Comparison of ENCODE assay signal across 12 cellular contexts in genomic region chr18:58315739-58316215, GRCh38.
DNase-seq lines count a peak whose midpoint lies in the region; ATAC-seq and TF ChIP-seq lines count a peak whose summit lies in the region.
"Had no signal": no experiment of that assay in that cellular context is flagged by ENCODE, and none has a peak within 500 bp of the region (broad histone marks: within the 10 kb centered on the region; RNA-seq: fewer than 3 reads in every experiment).

No MANE protein-coding gene starts in this region.

- H4K91ac ChIP-seq in mesenchymal stem cell (ENCODE audit: low read length), result no peak overlapping the region

- H2AK5ac ChIP-seq in mesenchymal stem cell (ENCODE audit: low read length, severe bottlenecking), result no peak overlapping the region

- peak; percentile 28 to 54 for TF ChIP-seq EP300 in tibial nerve (IDR thresholded peaks at IDR 0.05)

- intact Hi-C loops in colonic mucosa (cut with DNase I), result no loop called here

- H3K9ac ChIP-seq in colonic mucosa (ENCODE audit: low read depth in 2 of 2, low read length in 2 of 2), result peak overlapping the region in 1 of 2 donors; percentile 6
- no peak overlapping the region for H3K9ac ChIP-seq in mesenchymal stem cell (ENCODE audit: low read length)

- H4K8ac ChIP-seq in mesenchymal stem cell (ENCODE audit: low read length), result no peak overlapping the region

- H3K4me2 ChIP-seq in mesenchymal stem cell (ENCODE audit: low read length, poor library complexity, severe bottlenecking), result no peak overlapping the region

- TF ChIP-seq CTCF in colonic mucosa (IDR thresholded peaks at IDR 0.05) (no peak), lung (IDR thresholded peaks at IDR 0.05; ENCODE audit: control extremely low read depth, extremely low read depth) (no peak), tibial nerve (IDR thresholded peaks at IDR 0.05) (no peak)

- H2BK120ac ChIP-seq in mesenchymal stem cell (ENCODE audit: low read depth, low read length), result no peak overlapping the region

- DNase-seq in LoVo (ENCODE audit: low spot score) (peak; percentile 48), colonic mucosa (peak; percentile 61), lung (ENCODE audit: low spot score) (no peak), tibial nerve (ENCODE audit: low spot score in 2 of 2) (no peak), mesenchymal stem cell (no peak), hepatic stellate cell (ENCODE audit: low spot score) (no peak)
- DNase-seq: activated T-cell treated with anti-CD3 and anti-CD28 coated beads, Interleukin-2, amount 50 U/mL, for 1 hour; GF-D8; Karpas-422 had no signal

- ATAC-seq in lung (ENCODE audit: insufficient read depth, low FRiP score) (no peak), HG03442 (IDR thresholded peaks at IDR 0.05; ENCODE audit: unreplicated experiment) (no peak), GM21723 (IDR thresholded peaks at IDR 0.05; ENCODE audit: unreplicated experiment) (no peak)
- ATAC-seq: stimulated activated effector memory CD8-positive, alpha-beta T cell treated with anti-CD3 and anti-CD28 coated beads, Interleukin-12 subunit alpha, Interleukin-12 subunit beta, amount 100 ng/mL, for 72 hours had no signal

- H3K4me3 ChIP-seq in colonic mucosa (no peak overlapping the region), lung (no peak overlapping the region), tibial nerve (no peak overlapping the region), mesenchymal stem cell (ENCODE audit: insufficient read depth in 1 of 2, low read depth in 1 of 2, low read length in 2 of 2) (no peak overlapping the region)

- H3K9me3 ChIP-seq in colonic mucosa (no peaks in the 10 kb centered on the region), lung (ENCODE audit: control insufficient read depth in 2 of 2, insufficient read depth in 1 of 2, low read length in 1 of 2) (no peaks in the 10 kb centered on the region), tibial nerve (no peaks in the 10 kb centered on the region), mesenchymal stem cell (ENCODE audit: control insufficient read depth, low read length) (no peaks in the 10 kb centered on the region)

- H2BK5ac ChIP-seq in mesenchymal stem cell (ENCODE audit: low read depth, low read length, poor library complexity, severe bottlenecking), result no peak overlapping the region

- no peaks in the 10 kb centered on the region for H3K36me3 ChIP-seq in colonic mucosa
- H3K36me3 ChIP-seq in lung (ENCODE audit: control insufficient read depth in 2 of 2, insufficient read depth in 2 of 2, low read length in 2 of 2), result no peaks in the 10 kb centered on the region
- H3K36me3 ChIP-seq in tibial nerve, result no peaks in the 10 kb centered on the region
- peaks cover 0 to 11% of the 10 kb centered on the region in 2 experiments for H3K36me3 ChIP-seq in mesenchymal stem cell (ENCODE audit: control insufficient read depth in 1 of 2, insufficient read depth in 2 of 2, low read depth in 1 of 2, low read length in 2 of 2)

- H2BK15ac ChIP-seq in mesenchymal stem cell (ENCODE audit: low read depth, poor library complexity, severe bottlenecking), result no peak overlapping the region

- no peak overlapping the region for H3K4ac ChIP-seq in mesenchymal stem cell (ENCODE audit: low read depth in 1 of 2, low read length in 2 of 2)

- H3K14ac ChIP-seq in mesenchymal stem cell (ENCODE audit: low read length in 2 of 2), result no peak overlapping the region

- 55 to 75% methylated on average over 15 of the region's 15 CpGs for WGBS in lung, 2 donors
- 57 to 62% methylated on average over 15 of the region's 15 CpGs for WGBS in tibial nerve, 2 donors
- 88% methylated on average over 15 of the region's 15 CpGs for WGBS in mesenchymal stem cell

- H3K27me3 ChIP-seq in colonic mucosa, result no peaks in the 10 kb centered on the region
- no peaks in the 10 kb centered on the region for H3K27me3 ChIP-seq in lung (ENCODE audit: control insufficient read depth, insufficient read depth)
- no peaks in the 10 kb centered on the region for H3K27me3 ChIP-seq in tibial nerve
- no peaks in the 10 kb centered on the region for H3K27me3 ChIP-seq in mesenchymal stem cell (ENCODE audit: control insufficient read depth in 1 of 2, insufficient read depth in 1 of 2, low read length in 2 of 2)

- H3K23ac ChIP-seq in mesenchymal stem cell (ENCODE audit: low read length in 2 of 2), result no peak overlapping the region

- peaks cover 28% of the 10 kb centered on the region for H3K79me1 ChIP-seq in mesenchymal stem cell (replicated peaks; ENCODE audit: low read length, poor library complexity, severe bottlenecking)

- peak overlapping the region; percentile 59 for H3K27ac ChIP-seq in colonic mucosa
- peak overlapping the region; percentile 34 to 85 for H3K27ac ChIP-seq in lung (ENCODE audit: low read depth in 1 of 2, low read length in 1 of 2)
- H3K27ac ChIP-seq in tibial nerve, result peak overlapping the region in 3 of 4 donors; percentile 8 to 45 (median 10)
- no peak overlapping the region for H3K27ac ChIP-seq in mesenchymal stem cell (ENCODE audit: low read length, poor library complexity, severe bottlenecking)

- no peak overlapping the region for H3K18ac ChIP-seq in mesenchymal stem cell (ENCODE audit: low read depth in 1 of 2, low read length in 2 of 2)

- peaks cover 20% of the 10 kb centered on the region for H3K4me1 ChIP-seq in colonic mucosa
- H3K4me1 ChIP-seq in lung (ENCODE audit: control insufficient read depth in 2 of 2, insufficient read depth in 2 of 2, low read length in 2 of 2), result peaks cover 13 to 22% of the 10 kb centered on the region in 2 donors
- peaks cover 0 to 23% (median 9%) of the 10 kb centered on the region in 4 donors for H3K4me1 ChIP-seq in tibial nerve
- peaks cover 24% of the 10 kb centered on the region for H3K4me1 ChIP-seq in mesenchymal stem cell (ENCODE audit: control insufficient read depth, insufficient read depth, low read depth, low read length)

- H2AFZ ChIP-seq in mesenchymal stem cell (ENCODE audit: low read depth, low read length), result no peak overlapping the region

- H2BK12ac ChIP-seq in mesenchymal stem cell (ENCODE audit: low read length in 2 of 2), result no peak overlapping the region

- no peak for TF ChIP-seq POLR2A in tibial nerve (IDR thresholded peaks at IDR 0.05)

Comparison
In these comparisons a context has a peak if more than half of its experiments do, and no peak if none do; other contexts are left out.
1. DNase-seq: peak in LoVo (single experiment) and colonic mucosa (single experiment); none in lung (single experiment), tibial nerve (0 of 2), mesenchymal stem cell (single experiment) and hepatic stellate cell (single experiment).